ENCODE assay signal across 30 cellular contexts in the genomic region with DNA sequence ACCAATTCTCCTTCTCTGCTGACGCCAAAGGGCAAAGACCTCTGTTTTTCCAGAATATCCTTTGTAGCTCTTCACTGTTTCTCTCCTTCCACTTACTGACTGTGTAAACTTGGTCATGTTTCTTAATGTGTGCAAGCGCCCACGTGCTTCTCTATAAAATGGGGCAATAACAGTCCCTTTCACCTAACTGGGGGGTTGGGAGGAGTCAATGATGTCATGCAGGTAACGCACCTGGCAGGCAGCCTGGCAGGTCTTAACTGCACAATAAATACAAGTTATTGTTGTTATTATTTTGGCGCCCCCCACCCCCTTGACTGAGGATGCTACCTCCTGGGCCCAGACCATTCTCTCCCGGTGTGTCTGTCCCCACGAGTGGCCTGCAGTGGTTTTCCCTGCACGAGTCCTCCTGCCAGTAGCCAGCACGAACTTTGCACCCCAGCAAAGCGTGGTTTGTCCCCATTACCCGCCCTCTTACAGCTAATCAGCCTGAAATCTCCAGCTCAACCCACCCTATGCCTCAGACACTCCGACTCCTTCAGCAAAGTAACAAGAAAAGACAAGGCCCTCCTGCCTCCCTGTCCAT. TPM values are rescaled to one million over a fixed set of nuclear protein-coding genes. Genes with fewer than 3 reads are reported as not detected.
"Had no signal": no experiment of that assay in that cellular context is flagged by ENCODE, and none has a peak within 500 bp of the region (broad histone marks: within the 10 kb centered on the region; RNA-seq: fewer than 3 reads in every experiment).

No MANE protein-coding gene starts in this region.

- H3K27ac Mint-ChIP-seq: activated CD4-positive, alpha-beta T cell treated with anti-CD3 and anti-CD28 coated beads, Interleukin-2, amount 10 ng/mL, durations not matched to agents 24 days and 14 days; activated CD8-positive, alpha-beta T cell treated with anti-CD3 and anti-CD28 coated beads, Interleukin-2, amount 10 ng/mL, durations not matched to agents 7 days and 5 days; activated naive CD4-positive, alpha-beta T cell treated with anti-CD3 and anti-CD28 coated beads, Interleukin-2, amount 50 U/mL, for 24 hours; activated T-cell treated with anti-CD3 and anti-CD28 coated beads, Interleukin-2, amount 50 U/mL, for 24 hours; activated T-helper 2 cell treated with anti-CD3 and anti-CD28 coated beads, Interferon-gamma antibody, Interleukin-2, Interleukin-4, amounts not matched to agents 10 μg/mL and 5 μg/mL and 100 μg/mL, durations not matched to agents 14 hours and 24 hours and 36 hours; T-helper 1 cell treated with Interleukin-12 subunit alpha and Interleukin-12 subunit beta and Interleukin-4 antibody, amounts not matched to agents 30 μg/mL and 1 μg/mL, for 36 hours; T-helper 2 cell treated with Interferon-gamma antibody and Interleukin-4, amounts not matched to agents 5 μg/mL and 100 μg/mL, for 36 hours had no signal

- DNase-seq: activated CD4-positive, alpha-beta T cell treated with anti-CD3 and anti-CD28 coated beads, Interleukin-2, amount 10 ng/mL, durations not matched to agents 24 days and 14 days; activated CD4-positive, alpha-beta T cell treated with anti-CD3 and anti-CD28 coated beads, Interleukin-2, amount 50 U/mL, for 48 hours; activated CD8-positive, alpha-beta T cell treated with anti-CD3 and anti-CD28 coated beads, Interleukin-2, amount 10 ng/mL, durations not matched to agents 7 days and 5 days; activated gamma-delta T cell; activated naive CD4-positive, alpha-beta T cell treated with Interleukin-2 at 50 U/mL for 16 hours; activated T-cell treated with anti-CD3 and anti-CD28 coated beads, Interleukin-2, amount 50 U/mL, for 24 hours; anterior cingulate cortex; brain microvascular endothelial cell; central memory CD4-positive, alpha-beta T cell; KG1; MM.1S; MV-4-11; NCI-H1092; NCI-H146; NCI-H187; NCI-H2081; NCI-H226; NCI-H446 treated with DMSO at 0.1 percent for 48 hours; NCI-H524; SHP77; SJCRH30 had no signal

- H3K4me1 ChIP-seq: SJCRH30 had no signal

- H3K4me3 ChIP-seq: SJCRH30, SK-N-MC had no signal

- H3K9me3 ChIP-seq: SJCRH30 had no signal

- H3K27me3 ChIP-seq: brain microvascular endothelial cell had no signal

- H3K4me1 Mint-ChIP-seq: activated CD4-positive, alpha-beta T cell treated with anti-CD3 and anti-CD28 coated beads, Interleukin-2, amount 10 ng/mL, durations not matched to agents 24 days and 14 days; activated naive CD4-positive, alpha-beta T cell treated with anti-CD3 and anti-CD28 coated beads, Interleukin-2, amount 50 U/mL, for 24 hours had no signal

- FAIRE-seq: TTC549 had no signal

- ATAC-seq: activated CD8-positive, alpha-beta T cell treated with anti-CD3 and anti-CD28 coated beads, Interleukin-2, amount 10 ng/mL, durations not matched to agents 7 days and 5 days; Panc1 had no signal

- H3K27ac ChIP-seq: brain microvascular endothelial cell, SJCRH30, SK-N-MC had no signal

- H3K36me3 ChIP-seq: brain microvascular endothelial cell, SJCRH30 had no signal

- H3K4me3 Mint-ChIP-seq: activated CD4-positive, alpha-beta T cell treated with anti-CD3 and anti-CD28 coated beads, Interleukin-2, amount 10 ng/mL, durations not matched to agents 24 days and 14 days; activated CD8-positive, alpha-beta T cell treated with anti-CD3 and anti-CD28 coated beads, Interleukin-2, amount 10 ng/mL, durations not matched to agents 7 days and 5 days; activated naive CD4-positive, alpha-beta T cell treated with anti-CD3 and anti-CD28 coated beads, Interleukin-2, amount 50 U/mL, for 24 hours; activated T-cell treated with anti-CD3 and anti-CD28 coated beads, Interleukin-2, amount 50 U/mL, for 24 hours; T-helper 1 cell treated with Interleukin-12 subunit alpha and Interleukin-12 subunit beta and Interleukin-4 antibody, amounts not matched to agents 30 μg/mL and 1 μg/mL, for 36 hours; T-helper 2 cell treated with Interferon-gamma antibody and Interleukin-4, amounts not matched to agents 5 μg/mL and 100 μg/mL, for 36 hours had no signal

- H3K36me3 Mint-ChIP-seq: activated naive CD4-positive, alpha-beta T cell treated with anti-CD3 and anti-CD28 coated beads, Interleukin-2, amount 50 U/mL, for 24 hours had no signal

- H3K9me3 Mint-ChIP-seq: activated CD4-positive, alpha-beta T cell treated with anti-CD3 and anti-CD28 coated beads, Interleukin-2, amount 10 ng/mL, durations not matched to agents 24 days and 14 days; activated naive CD4-positive, alpha-beta T cell treated with anti-CD3 and anti-CD28 coated beads, Interleukin-2, amount 50 U/mL, for 24 hours; activated T-cell treated with anti-CD3 and anti-CD28 coated beads, Interleukin-2, amount 50 U/mL, for 24 hours; activated T-helper 2 cell treated with anti-CD3 and anti-CD28 coated beads, Interferon-gamma antibody, Interleukin-2, Interleukin-4, amounts not matched to agents 10 μg/mL and 5 μg/mL and 100 μg/mL, durations not matched to agents 14 hours and 24 hours and 36 hours; T-helper 1 cell treated with Interleukin-12 subunit alpha and Interleukin-12 subunit beta and Interleukin-4 antibody, amounts not matched to agents 30 μg/mL and 1 μg/mL, for 36 hours; T-helper 2 cell treated with Interferon-gamma antibody and Interleukin-4, amounts not matched to agents 5 μg/mL and 100 μg/mL, for 36 hours had no signal

RNA-seq across cellular contexts. Expression of a gene that starts 5.3 kb away (rescaled TPM):
- total RNA-seq: activated CD4-positive, alpha-beta T cell treated with anti-CD3 and anti-CD28 coated beads, Interleukin-2, amount 10 ng/mL, durations not matched to agents 24 days and 14 days; activated CD8-positive, alpha-beta T cell treated with anti-CD3 and anti-CD28 coated beads, Interleukin-2, amount 10 ng/mL, durations not matched to agents 7 days and 5 days; activated T-helper 2 cell treated with anti-CD3 and anti-CD28 coated beads, Interferon-gamma antibody, Interleukin-2, Interleukin-4, amounts not matched to agents 10 μg/mL and 5 μg/mL and 100 μg/mL, durations not matched to agents 14 hours and 24 hours and 36 hours; cerebellum; RPMI7951; SJCRH30 had no signal

RNA-seq across cellular contexts. Expression of a gene that starts 9.4 kb away (rescaled TPM):
- total RNA-seq: activated CD4-positive, alpha-beta T cell treated with anti-CD3 and anti-CD28 coated beads, Interleukin-2, amount 10 ng/mL, durations not matched to agents 24 days and 14 days; activated CD8-positive, alpha-beta T cell treated with anti-CD3 and anti-CD28 coated beads, Interleukin-2, amount 10 ng/mL, durations not matched to agents 7 days and 5 days; RPMI7951; SJCRH30 had no signal

RNA-seq across cellular contexts. Expression of a gene that starts 10.4 kb away (rescaled TPM):
- total RNA-seq: activated CD4-positive, alpha-beta T cell treated with anti-CD3 and anti-CD28 coated beads, Interleukin-2, amount 10 ng/mL, durations not matched to agents 24 days and 14 days; activated CD8-positive, alpha-beta T cell treated with anti-CD3 and anti-CD28 coated beads, Interleukin-2, amount 10 ng/mL, durations not matched to agents 7 days and 5 days; activated T-helper 2 cell treated with anti-CD3 and anti-CD28 coated beads, Interferon-gamma antibody, Interleukin-2, Interleukin-4, amounts not matched to agents 10 μg/mL and 5 μg/mL and 100 μg/mL, durations not matched to agents 14 hours and 24 hours and 36 hours; cerebellum; RPMI7951; SJCRH30 had no signal

RNA-seq across cellular contexts. Expression of a gene that starts 32.6 kb away (rescaled TPM):
- total RNA-seq: activated CD4-positive, alpha-beta T cell treated with anti-CD3 and anti-CD28 coated beads, Interleukin-2, amount 10 ng/mL, durations not matched to agents 24 days and 14 days; activated CD8-positive, alpha-beta T cell treated with anti-CD3 and anti-CD28 coated beads, Interleukin-2, amount 10 ng/mL, durations not matched to agents 7 days and 5 days; activated T-helper 2 cell treated with anti-CD3 and anti-CD28 coated beads, Interferon-gamma antibody, Interleukin-2, Interleukin-4, amounts not matched to agents 10 μg/mL and 5 μg/mL and 100 μg/mL, durations not matched to agents 14 hours and 24 hours and 36 hours; cerebellum; RPMI7951; SJCRH30 had no signal
